13 cellular contexts compared by ENCODE assay signal in the genomic region with DNA sequence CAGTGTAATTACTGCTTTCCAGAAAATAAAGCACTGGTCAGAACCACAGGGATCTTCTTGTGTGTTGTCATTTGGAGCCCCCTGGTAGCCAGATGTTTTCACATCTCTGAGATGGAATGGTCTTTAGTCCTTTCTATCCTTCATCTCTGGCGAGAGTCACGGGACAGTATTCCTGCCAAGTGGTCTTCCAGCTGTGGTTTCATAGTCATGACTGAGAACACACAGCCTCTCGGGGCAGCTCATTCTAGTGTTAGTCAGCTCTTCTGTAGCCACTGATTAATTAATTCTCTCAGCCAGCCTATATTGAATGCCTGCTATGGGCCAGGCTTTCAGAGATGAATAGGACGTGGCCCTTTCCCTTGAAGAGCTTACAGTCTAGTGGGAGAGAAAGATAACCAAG. TPM values are rescaled to one million over a fixed set of nuclear protein-coding genes. Genes with fewer than 3 reads are reported as not detected.
A peak's percentile ranks its signal among the peaks of the same experiment; 100 is the strongest.
DNase-seq lines count a peak whose midpoint lies in the region; ATAC-seq and TF ChIP-seq lines count a peak whose summit lies in the region.
"Had no signal": no experiment of that assay in that cellular context is flagged by ENCODE, and none has a peak within 500 bp of the region (broad histone marks: within the 10 kb centered on the region; RNA-seq: fewer than 3 reads in every experiment).

No MANE protein-coding gene starts in this region.

- peaks cover 27% of the 10 kb centered on the region for H3F3A ChIP-seq in smooth muscle cell (ENCODE audit: low read depth)

- intact Hi-C loops in upper lobe of right lung (cut with DNase I), result no loop called here
- intact Hi-C loops in esophagus muscularis mucosa (cut with DNase I), result no loop called here

- H3K4me1 ChIP-seq in fibroblast of lung (ENCODE audit: control insufficient read depth, extremely low read depth, insufficient read depth, low read length) (peaks cover 2% of the 10 kb centered on the region), smooth muscle cell (ENCODE audit: low read depth) (peaks cover 7% of the 10 kb centered on the region), upper lobe of right lung (no peaks in the 10 kb centered on the region), esophagus muscularis mucosa (peaks cover 0 to 5% (median 3%) of the 10 kb centered on the region in 4 donors)

- ATAC-seq in upper lobe of right lung, result no peak
- ATAC-seq: natural killer cell treated with Interleukin-12 subunit alpha and Interleukin-12 subunit beta and Interleukin-15 and Interleukin-18, amount 100 ng/mL, for 72 hours had no signal

- TF ChIP-seq CTCF in fibroblast of lung (conservative IDR thresholded peaks at IDR 0.05 in 1 of 2, IDR thresholded peaks at IDR 0.05 in 1 of 2; ENCODE audit: low read depth in 1 of 2, low read length in 2 of 2) (no peak), smooth muscle cell (IDR thresholded peaks at IDR 0.05; ENCODE audit: borderline replicate concordance, insufficient read depth, poor library complexity, severe bottlenecking) (no peak), upper lobe of right lung (IDR thresholded peaks at IDR 0.05) (no peak), esophagus muscularis mucosa (IDR thresholded peaks at IDR 0.05) (no peak)

- 57% methylated on average over 4 of the region's 4 CpGs for WGBS in smooth muscle cell (ENCODE audit: low lambda C conversion rate)
- WGBS in esophagus muscularis mucosa, result 79% methylated on average over 4 of the region's 4 CpGs

- no peak for TF ChIP-seq POLR2A in esophagus muscularis mucosa (IDR thresholded peaks at IDR 0.05; ENCODE audit: low read depth)

- TF ChIP-seq EP300 in esophagus muscularis mucosa (IDR thresholded peaks at IDR 0.05), result no peak

- H3K4me3 ChIP-seq in fibroblast of lung (replicated peaks in 1 of 4; ENCODE audit: control extremely low read depth in 1 of 4, insufficient read depth in 1 of 4, low read depth in 3 of 4, low read length in 4 of 4), result no peak overlapping the region
- H3K4me3 ChIP-seq in smooth muscle cell, result no peak overlapping the region
- no peak overlapping the region for H3K4me3 ChIP-seq in upper lobe of right lung
- no peak overlapping the region for H3K4me3 ChIP-seq in esophagus muscularis mucosa

- H3K4me2 ChIP-seq in fibroblast of lung (ENCODE audit: extremely low read depth, insufficient read depth, low read length) (no peak overlapping the region), smooth muscle cell (no peak overlapping the region)

- DNase-seq in GM03348 (ENCODE audit: low spot score) (peak; percentile 81), LHCN-M2 (ENCODE audit: low read depth) (peak; percentile 91), fibroblast of lung (ENCODE audit: low read depth in 2 of 2) (peak; percentile 93 to 95), smooth muscle cell (lab: John Stamatoyannopoulos, UW; ENCODE audit: unreplicated experiment) (no peak), upper lobe of right lung (no peak), NCI-H146 (lab: John Stamatoyannopoulos, UW) (no peak), esophagus muscularis mucosa (ENCODE audit: extremely low spot score) (no peak)
- DNase-seq: NCI-H1417, NCI-H524, SHP77 had no signal

- H3K9me3 ChIP-seq in fibroblast of lung (ENCODE audit: control insufficient read depth, insufficient read depth, low read depth, low read length), result no peaks in the 10 kb centered on the region
- H3K9me3 ChIP-seq in smooth muscle cell (replicated peaks; ENCODE audit: low read depth), result no peaks in the 10 kb centered on the region
- H3K9me3 ChIP-seq in upper lobe of right lung, result no peaks in the 10 kb centered on the region
- no peaks in the 10 kb centered on the region for H3K9me3 ChIP-seq in esophagus muscularis mucosa

- H3K27ac ChIP-seq in fibroblast of lung (ENCODE audit: insufficient read depth, low read length), result no peak overlapping the region
- peak overlapping the region; percentile 90 for H3K27ac ChIP-seq in smooth muscle cell (ENCODE audit: low read depth)
- no peak overlapping the region for H3K27ac ChIP-seq in upper lobe of right lung
- H3K27ac ChIP-seq in esophagus muscularis mucosa (replicated peaks in 1 of 4), result no peak overlapping the region

- H3K9ac ChIP-seq in fibroblast of lung (ENCODE audit: insufficient read depth, low read length) (no peak overlapping the region), smooth muscle cell (ENCODE audit: low read depth) (no peak overlapping the region)

- H2AFZ ChIP-seq in fibroblast of lung (ENCODE audit: low read length) (no peak overlapping the region), smooth muscle cell (ENCODE audit: low read depth) (no peak overlapping the region)

- H3K79me2 ChIP-seq in fibroblast of lung (ENCODE audit: control insufficient read depth, insufficient read depth, low read length) (no peaks in the 10 kb centered on the region), smooth muscle cell (ENCODE audit: low read depth) (no peaks in the 10 kb centered on the region)

- H3K36me3 ChIP-seq in fibroblast of lung (ENCODE audit: control insufficient read depth, insufficient read depth, low read length), result peaks cover 18% of the 10 kb centered on the region
- peaks cover 11% of the 10 kb centered on the region for H3K36me3 ChIP-seq in smooth muscle cell (ENCODE audit: low read depth)
- H3K36me3 ChIP-seq in upper lobe of right lung, result peaks cover 100% of the 10 kb centered on the region
- peaks cover 66 to 100% (median 92%) of the 10 kb centered on the region in 4 donors for H3K36me3 ChIP-seq in esophagus muscularis mucosa

- H3K27me3 ChIP-seq in fibroblast of lung (ENCODE audit: control insufficient read depth, insufficient read depth, low read length) (no peaks in the 10 kb centered on the region), smooth muscle cell (ENCODE audit: low read depth) (no peaks in the 10 kb centered on the region), upper lobe of right lung (no peaks in the 10 kb centered on the region), esophagus muscularis mucosa (no peaks in the 10 kb centered on the region)

- H4K20me1 ChIP-seq in fibroblast of lung (ENCODE audit: control insufficient read depth, extremely low read depth, insufficient read depth, low read length) (no peaks in the 10 kb centered on the region), smooth muscle cell (ENCODE audit: low read depth) (no peaks in the 10 kb centered on the region)

RNA-seq across cellular contexts. Expression of a gene that starts 34.1 kb away (rescaled TPM):
- total RNA-seq in LHCN-M2 (2014; rRNA removed), result 49.6 and 57.9 TPM in 2 replicates
- 30.8 TPM for polyA plus RNA-seq in LHCN-M2 (2012)
- total RNA-seq in fibroblast of lung, result 25.9 and 29.9 TPM in 2 replicates
- polyA plus RNA-seq in fibroblast of lung, result 31.5 and 35.3 TPM in 2 replicates
- 20.1 and 20.6 TPM in 2 replicates for polyA plus RNA-seq in fibroblast of lung (2012)
- polyA minus RNA-seq in fibroblast of lung (ENCODE audit: low replicate concordance), result 56.7 and 74.4 TPM in 2 replicates
- 41.2 and 41.8 TPM in 2 replicates for total RNA-seq in smooth muscle cell
- 31.4 and 31.7 TPM in 2 replicates for polyA plus RNA-seq in smooth muscle cell
- 33.7 TPM for total RNA-seq in upper lobe of right lung
- total RNA-seq in esophagus muscularis mucosa, result 10 to 100 TPM; 17.4 to 26.5 (median 23.1) TPM

RNA-seq across cellular contexts. Expression of a gene that starts 34.2 kb away (rescaled TPM):
- total RNA-seq in LHCN-M2 (2014; rRNA removed) (5.6 and 6.9 TPM in 2 replicates), fibroblast of lung (8.7 and 10.4 TPM in 2 replicates), smooth muscle cell (3.6 and 8.4 TPM in 2 replicates), upper lobe of right lung (4.0 TPM), esophagus muscularis mucosa (1 to 10 TPM; 2.9 to 3.5 (median 3.2) TPM)
- 6.2 TPM for polyA plus RNA-seq in LHCN-M2 (2012)
- polyA plus RNA-seq in fibroblast of lung (5.7 and 6.9 TPM in 2 replicates), smooth muscle cell (2.5 and 5.1 TPM in 2 replicates)
- polyA plus RNA-seq in fibroblast of lung (2012), result 6.1 and 6.2 TPM in 2 replicates
- 2.7 and 4.8 TPM in 2 replicates for polyA minus RNA-seq in fibroblast of lung (ENCODE audit: low replicate concordance)

RNA-seq across cellular contexts. Expression of a gene that starts 51.7 kb away (rescaled TPM):
- total RNA-seq in LHCN-M2 (2014; rRNA removed) (0.40 and 1.4 TPM in 2 replicates), fibroblast of lung (not detected in 2 replicates), smooth muscle cell (3.9 and 6.2 TPM in 2 replicates), upper lobe of right lung (48.7 TPM), esophagus muscularis mucosa (10 to 100 TPM; 24.9 to 51.7 (median 31.5) TPM)
- polyA plus RNA-seq in LHCN-M2 (2012), result 0.89 TPM
- polyA plus RNA-seq in fibroblast of lung (0.07 and 0.15 TPM in 2 replicates), smooth muscle cell (2.2 and 12.9 TPM in 2 replicates)
- 0.22 and 0.24 TPM in 2 replicates for polyA plus RNA-seq in fibroblast of lung (2012)
- polyA minus RNA-seq in fibroblast of lung (ENCODE audit: low replicate concordance), result not detected in 2 replicates
- total RNA-seq: activated CD8-positive, alpha-beta memory T cell treated with anti-CD3 and anti-CD28 coated beads for 36 hours had no signal
- polyA plus RNA-seq: keratinocyte had no signal

Comparison
In these comparisons a context has a peak if more than half of its experiments do, and no peak if none do; other contexts are left out.
1. DNase-seq: peak in GM03348 (single experiment), LHCN-M2 (single experiment) and fibroblast of lung (2 of 2); none in smooth muscle cell (single experiment), upper lobe of right lung (single experiment), NCI-H146 (single experiment) and esophagus muscularis mucosa (single experiment).